In the genomic region with DNA sequence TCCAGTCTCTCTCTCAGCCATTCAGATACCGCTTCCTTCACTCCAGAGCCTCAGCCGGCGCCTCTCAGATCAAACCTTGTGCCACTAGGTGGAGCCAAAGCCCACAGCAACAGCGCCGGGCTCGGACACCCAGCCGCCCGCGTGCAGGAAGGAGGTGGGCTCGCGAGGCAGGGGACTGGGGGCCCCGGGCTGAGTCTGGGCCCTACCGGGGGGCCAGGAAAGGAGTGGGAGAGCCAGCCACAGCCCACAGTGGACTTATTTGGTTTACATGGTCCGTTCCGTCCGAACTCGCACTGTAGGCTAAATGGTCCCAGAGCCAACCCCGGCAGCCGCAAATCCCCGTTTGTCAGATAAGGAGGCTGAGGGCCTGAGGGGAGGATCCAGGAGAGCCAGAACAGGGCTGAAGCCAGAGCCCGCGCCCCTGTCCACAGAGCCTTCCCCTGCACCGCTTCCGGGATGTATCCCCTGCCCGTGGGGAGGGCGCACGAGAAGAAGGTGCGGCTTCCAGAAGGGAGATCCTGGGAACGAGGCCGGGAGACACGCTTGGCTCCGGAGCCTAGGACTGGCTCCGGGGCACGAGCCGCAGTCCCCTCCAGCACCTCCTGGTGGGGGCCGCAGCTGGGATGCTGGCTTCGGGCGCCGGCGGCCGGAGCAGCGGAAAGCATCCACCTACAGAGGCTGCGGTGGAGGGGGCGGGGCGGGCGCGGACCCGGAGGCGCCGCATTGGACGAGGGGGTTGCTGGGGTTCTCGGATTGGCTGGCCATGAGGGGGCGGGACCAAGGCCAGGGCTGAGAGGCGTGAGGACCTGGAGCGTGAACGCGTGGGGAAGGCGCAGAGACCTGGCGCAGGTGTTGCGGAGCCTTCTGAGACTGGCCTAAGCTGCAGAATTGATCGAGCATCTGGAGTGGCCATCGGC, we compare ENCODE assay signal across 1 cellular context.
A peak's percentile ranks its signal among the peaks of the same experiment; 100 is the strongest.
TF ChIP-seq lines count a peak whose summit lies in the region.

No MANE protein-coding gene starts in this region.

TF ChIP-seq in HEK293, 187 proteins besides CTCF, POLR2A, EP300 and RAD21 (continued from another document and continues in another):
- TF ChIP-seq, protein P1, sequence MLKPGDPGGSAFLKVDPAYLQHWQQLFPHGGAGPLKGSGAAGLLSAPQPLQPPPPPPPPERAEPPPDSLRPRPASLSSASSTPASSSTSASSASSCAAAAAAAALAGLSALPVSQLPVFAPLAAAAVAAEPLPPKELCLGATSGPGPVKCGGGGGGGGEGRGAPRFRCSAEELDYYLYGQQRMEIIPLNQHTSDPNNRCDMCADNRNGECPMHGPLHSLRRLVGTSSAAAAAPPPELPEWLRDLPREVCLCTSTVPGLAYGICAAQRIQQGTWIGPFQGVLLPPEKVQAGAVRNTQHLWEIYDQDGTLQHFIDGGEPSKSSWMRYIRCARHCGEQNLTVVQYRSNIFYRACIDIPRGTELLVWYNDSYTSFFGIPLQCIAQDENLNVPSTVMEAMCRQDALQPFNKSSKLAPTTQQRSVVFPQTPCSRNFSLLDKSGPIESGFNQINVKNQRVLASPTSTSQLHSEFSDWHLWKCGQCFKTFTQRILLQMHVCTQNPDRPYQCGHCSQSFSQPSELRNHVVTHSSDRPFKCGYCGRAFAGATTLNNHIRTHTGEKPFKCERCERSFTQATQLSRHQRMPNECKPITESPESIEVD (tag by site-specific recombination; IDR thresholded peaks at IDR 0.05) = no peak
- TF ChIP-seq, protein P2, sequence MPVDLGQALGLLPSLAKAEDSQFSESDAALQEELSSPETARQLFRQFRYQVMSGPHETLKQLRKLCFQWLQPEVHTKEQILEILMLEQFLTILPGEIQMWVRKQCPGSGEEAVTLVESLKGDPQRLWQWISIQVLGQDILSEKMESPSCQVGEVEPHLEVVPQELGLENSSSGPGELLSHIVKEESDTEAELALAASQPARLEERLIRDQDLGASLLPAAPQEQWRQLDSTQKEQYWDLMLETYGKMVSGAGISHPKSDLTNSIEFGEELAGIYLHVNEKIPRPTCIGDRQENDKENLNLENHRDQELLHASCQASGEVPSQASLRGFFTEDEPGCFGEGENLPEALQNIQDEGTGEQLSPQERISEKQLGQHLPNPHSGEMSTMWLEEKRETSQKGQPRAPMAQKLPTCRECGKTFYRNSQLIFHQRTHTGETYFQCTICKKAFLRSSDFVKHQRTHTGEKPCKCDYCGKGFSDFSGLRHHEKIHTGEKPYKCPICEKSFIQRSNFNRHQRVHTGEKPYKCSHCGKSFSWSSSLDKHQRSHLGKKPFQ (tag by site-specific recombination; IDR thresholded peaks at IDR 0.05) = 0 out of 2 replicates have a peak, but pooled peaks have one; percentile 26
- TF ChIP-seq ZNF239 (tag by site-specific recombination; IDR thresholded peaks at IDR 0.05) = no peak
- TF ChIP-seq, protein P3, sequence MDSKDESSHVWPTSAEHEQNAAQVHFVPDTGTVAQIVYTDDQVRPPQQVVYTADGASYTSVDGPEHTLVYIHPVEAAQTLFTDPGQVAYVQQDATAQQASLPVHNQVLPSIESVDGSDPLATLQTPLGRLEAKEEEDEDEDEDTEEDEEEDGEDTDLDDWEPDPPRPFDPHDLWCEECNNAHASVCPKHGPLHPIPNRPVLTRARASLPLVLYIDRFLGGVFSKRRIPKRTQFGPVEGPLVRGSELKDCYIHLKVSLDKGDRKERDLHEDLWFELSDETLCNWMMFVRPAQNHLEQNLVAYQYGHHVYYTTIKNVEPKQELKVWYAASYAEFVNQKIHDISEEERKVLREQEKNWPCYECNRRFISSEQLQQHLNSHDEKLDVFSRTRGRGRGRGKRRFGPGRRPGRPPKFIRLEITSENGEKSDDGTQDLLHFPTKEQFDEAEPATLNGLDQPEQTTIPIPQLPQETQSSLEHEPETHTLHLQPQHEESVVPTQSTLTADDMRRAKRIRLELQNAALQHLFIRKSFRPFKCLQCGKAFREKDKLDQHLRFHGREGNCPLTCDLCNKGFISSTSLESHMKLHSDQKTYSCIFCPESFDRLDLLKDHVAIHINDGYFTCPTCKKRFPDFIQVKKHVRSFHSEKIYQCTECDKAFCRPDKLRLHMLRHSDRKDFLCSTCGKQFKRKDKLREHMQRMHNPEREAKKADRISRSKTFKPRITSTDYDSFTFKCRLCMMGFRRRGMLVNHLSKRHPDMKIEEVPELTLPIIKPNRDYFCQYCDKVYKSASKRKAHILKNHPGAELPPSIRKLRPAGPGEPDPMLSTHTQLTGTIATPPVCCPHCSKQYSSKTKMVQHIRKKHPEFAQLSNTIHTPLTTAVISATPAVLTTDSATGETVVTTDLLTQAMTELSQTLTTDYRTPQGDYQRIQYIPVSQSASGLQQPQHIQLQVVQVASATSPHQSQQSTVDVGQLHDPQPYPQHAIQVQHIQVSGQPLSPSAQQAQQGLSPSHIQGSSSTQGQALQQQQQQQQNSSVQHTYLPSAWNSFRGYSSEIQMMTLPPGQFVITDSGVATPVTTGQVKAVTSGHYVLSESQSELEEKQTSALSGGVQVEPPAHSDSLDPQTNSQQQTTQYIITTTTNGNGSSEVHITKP (tag by site-specific recombination; IDR thresholded peaks at IDR 0.05) = peak; percentile 74
- no peak for TF ChIP-seq TCF7L2 (IDR thresholded peaks at IDR 0.05; ENCODE audit: borderline replicate concordance, low read depth, low read length)
- TF ChIP-seq, protein P4, sequence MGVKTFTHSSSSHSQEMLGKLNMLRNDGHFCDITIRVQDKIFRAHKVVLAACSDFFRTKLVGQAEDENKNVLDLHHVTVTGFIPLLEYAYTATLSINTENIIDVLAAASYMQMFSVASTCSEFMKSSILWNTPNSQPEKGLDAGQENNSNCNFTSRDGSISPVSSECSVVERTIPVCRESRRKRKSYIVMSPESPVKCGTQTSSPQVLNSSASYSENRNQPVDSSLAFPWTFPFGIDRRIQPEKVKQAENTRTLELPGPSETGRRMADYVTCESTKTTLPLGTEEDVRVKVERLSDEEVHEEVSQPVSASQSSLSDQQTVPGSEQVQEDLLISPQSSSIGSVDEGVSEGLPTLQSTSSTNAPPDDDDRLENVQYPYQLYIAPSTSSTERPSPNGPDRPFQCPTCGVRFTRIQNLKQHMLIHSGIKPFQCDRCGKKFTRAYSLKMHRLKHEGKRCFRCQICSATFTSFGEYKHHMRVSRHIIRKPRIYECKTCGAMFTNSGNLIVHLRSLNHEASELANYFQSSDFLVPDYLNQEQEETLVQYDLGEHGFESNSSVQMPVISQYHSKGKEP (tag by site-specific recombination; IDR thresholded peaks at IDR 0.05) = no peak
- TF ChIP-seq WT1 (tag by site-specific recombination; IDR thresholded peaks at IDR 0.05) = peak; percentile 46; the same call in 1 of the 2 replicates
- peak; percentile 93; the same call in 1 of the 2 replicates for TF ChIP-seq ZFP37 (tag by site-specific recombination; IDR thresholded peaks at IDR 0.05)
- TF ChIP-seq ZEB2 (tag by site-specific recombination; IDR thresholded peaks at IDR 0.05) = no peak
- no peak; the same call in 1 of the 2 replicates for TF ChIP-seq ZNF792 (tag by site-specific recombination; IDR thresholded peaks at IDR 0.05)
- no peak for TF ChIP-seq ZNF785 (tag by site-specific recombination; IDR thresholded peaks at IDR 0.05)
- no peak for TF ChIP-seq GLI2 (tag by site-specific recombination; IDR thresholded peaks at IDR 0.05; ENCODE audit: borderline replicate concordance, low read depth)
- TF ChIP-seq, protein P5, sequence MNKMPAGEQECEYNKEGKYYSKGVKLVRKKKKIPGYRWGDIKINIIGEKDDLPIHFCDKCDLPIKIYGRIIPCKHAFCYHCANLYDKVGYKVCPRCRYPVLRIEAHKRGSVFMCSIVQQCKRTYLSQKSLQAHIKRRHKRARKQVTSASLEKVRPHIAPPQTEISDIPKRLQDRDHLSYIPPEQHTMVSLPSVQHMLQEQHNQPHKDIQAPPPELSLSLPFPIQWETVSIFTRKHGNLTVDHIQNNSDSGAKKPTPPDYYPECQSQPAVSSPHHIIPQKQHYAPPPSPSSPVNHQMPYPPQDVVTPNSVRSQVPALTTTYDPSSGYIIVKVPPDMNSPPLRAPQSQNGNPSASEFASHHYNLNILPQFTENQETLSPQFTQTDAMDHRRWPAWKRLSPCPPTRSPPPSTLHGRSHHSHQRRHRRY (tag by site-specific recombination; IDR thresholded peaks at IDR 0.05) = no peak
- TF ChIP-seq GLI4 (tag by site-specific recombination; IDR thresholded peaks at IDR 0.05) = no peak
- TF ChIP-seq, protein P6, sequence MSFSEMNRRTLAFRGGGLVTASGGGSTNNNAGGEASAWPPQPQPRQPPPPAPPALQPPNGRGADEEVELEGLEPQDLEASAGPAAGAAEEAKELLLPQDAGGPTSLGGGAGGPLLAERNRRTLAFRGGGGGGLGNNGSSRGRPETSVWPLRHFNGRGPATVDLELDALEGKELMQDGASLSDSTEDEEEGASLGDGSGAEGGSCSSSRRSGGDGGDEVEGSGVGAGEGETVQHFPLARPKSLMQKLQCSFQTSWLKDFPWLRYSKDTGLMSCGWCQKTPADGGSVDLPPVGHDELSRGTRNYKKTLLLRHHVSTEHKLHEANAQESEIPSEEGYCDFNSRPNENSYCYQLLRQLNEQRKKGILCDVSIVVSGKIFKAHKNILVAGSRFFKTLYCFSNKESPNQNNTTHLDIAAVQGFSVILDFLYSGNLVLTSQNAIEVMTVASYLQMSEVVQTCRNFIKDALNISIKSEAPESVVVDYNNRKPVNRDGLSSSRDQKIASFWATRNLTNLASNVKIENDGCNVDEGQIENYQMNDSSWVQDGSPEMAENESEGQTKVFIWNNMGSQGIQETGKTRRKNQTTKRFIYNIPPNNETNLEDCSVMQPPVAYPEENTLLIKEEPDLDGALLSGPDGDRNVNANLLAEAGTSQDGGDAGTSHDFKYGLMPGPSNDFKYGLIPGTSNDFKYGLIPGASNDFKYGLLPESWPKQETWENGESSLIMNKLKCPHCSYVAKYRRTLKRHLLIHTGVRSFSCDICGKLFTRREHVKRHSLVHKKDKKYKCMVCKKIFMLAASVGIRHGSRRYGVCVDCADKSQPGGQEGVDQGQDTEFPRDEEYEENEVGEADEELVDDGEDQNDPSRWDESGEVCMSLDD (tag by site-specific recombination; IDR thresholded peaks at IDR 0.05) = peak; percentile 84
- peak; percentile 40; the same call in 1 of the 2 replicates for TF ChIP-seq SCRT2 (tag by site-specific recombination; IDR thresholded peaks at IDR 0.05)
- TF ChIP-seq ZNF776 (tag by site-specific recombination; IDR thresholded peaks at IDR 0.05; ENCODE audit: borderline replicate concordance) = no peak
- TF ChIP-seq, protein P7, sequence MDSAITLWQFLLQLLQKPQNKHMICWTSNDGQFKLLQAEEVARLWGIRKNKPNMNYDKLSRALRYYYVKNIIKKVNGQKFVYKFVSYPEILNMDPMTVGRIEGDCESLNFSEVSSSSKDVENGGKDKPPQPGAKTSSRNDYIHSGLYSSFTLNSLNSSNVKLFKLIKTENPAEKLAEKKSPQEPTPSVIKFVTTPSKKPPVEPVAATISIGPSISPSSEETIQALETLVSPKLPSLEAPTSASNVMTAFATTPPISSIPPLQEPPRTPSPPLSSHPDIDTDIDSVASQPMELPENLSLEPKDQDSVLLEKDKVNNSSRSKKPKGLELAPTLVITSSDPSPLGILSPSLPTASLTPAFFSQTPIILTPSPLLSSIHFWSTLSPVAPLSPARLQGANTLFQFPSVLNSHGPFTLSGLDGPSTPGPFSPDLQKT (IDR thresholded peaks at IDR 0.05; ENCODE audit: borderline replicate concordance, low read depth, low read length) = no peak
- no peak for TF ChIP-seq FEZF1 (tag by site-specific recombination; IDR thresholded peaks at IDR 0.05)
- TF ChIP-seq ZBTB20 (tag by site-specific recombination; IDR thresholded peaks at IDR 0.05) = peak; percentile 95
- TF ChIP-seq, protein P8, sequence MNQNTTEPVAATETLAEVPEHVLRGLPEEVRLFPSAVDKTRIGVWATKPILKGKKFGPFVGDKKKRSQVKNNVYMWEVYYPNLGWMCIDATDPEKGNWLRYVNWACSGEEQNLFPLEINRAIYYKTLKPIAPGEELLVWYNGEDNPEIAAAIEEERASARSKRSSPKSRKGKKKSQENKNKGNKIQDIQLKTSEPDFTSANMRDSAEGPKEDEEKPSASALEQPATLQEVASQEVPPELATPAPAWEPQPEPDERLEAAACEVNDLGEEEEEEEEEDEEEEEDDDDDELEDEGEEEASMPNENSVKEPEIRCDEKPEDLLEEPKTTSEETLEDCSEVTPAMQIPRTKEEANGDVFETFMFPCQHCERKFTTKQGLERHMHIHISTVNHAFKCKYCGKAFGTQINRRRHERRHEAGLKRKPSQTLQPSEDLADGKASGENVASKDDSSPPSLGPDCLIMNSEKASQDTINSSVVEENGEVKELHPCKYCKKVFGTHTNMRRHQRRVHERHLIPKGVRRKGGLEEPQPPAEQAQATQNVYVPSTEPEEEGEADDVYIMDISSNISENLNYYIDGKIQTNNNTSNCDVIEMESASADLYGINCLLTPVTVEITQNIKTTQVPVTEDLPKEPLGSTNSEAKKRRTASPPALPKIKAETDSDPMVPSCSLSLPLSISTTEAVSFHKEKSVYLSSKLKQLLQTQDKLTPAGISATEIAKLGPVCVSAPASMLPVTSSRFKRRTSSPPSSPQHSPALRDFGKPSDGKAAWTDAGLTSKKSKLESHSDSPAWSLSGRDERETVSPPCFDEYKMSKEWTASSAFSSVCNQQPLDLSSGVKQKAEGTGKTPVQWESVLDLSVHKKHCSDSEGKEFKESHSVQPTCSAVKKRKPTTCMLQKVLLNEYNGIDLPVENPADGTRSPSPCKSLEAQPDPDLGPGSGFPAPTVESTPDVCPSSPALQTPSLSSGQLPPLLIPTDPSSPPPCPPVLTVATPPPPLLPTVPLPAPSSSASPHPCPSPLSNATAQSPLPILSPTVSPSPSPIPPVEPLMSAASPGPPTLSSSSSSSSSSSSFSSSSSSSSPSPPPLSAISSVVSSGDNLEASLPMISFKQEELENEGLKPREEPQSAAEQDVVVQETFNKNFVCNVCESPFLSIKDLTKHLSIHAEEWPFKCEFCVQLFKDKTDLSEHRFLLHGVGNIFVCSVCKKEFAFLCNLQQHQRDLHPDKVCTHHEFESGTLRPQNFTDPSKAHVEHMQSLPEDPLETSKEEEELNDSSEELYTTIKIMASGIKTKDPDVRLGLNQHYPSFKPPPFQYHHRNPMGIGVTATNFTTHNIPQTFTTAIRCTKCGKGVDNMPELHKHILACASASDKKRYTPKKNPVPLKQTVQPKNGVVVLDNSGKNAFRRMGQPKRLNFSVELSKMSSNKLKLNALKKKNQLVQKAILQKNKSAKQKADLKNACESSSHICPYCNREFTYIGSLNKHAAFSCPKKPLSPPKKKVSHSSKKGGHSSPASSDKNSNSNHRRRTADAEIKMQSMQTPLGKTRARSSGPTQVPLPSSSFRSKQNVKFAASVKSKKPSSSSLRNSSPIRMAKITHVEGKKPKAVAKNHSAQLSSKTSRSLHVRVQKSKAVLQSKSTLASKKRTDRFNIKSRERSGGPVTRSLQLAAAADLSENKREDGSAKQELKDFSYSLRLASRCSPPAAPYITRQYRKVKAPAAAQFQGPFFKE (tag by site-specific recombination; IDR thresholded peaks at IDR 0.05; ENCODE audit: borderline replicate concordance) = no peak
- TF ChIP-seq ZNF169 (tag by site-specific recombination; IDR thresholded peaks at IDR 0.05) = no peak
- no peak for TF ChIP-seq HOXC10 (CRISPR knock-in tag; IDR thresholded peaks at IDR 0.05)
- TF ChIP-seq, protein P9, sequence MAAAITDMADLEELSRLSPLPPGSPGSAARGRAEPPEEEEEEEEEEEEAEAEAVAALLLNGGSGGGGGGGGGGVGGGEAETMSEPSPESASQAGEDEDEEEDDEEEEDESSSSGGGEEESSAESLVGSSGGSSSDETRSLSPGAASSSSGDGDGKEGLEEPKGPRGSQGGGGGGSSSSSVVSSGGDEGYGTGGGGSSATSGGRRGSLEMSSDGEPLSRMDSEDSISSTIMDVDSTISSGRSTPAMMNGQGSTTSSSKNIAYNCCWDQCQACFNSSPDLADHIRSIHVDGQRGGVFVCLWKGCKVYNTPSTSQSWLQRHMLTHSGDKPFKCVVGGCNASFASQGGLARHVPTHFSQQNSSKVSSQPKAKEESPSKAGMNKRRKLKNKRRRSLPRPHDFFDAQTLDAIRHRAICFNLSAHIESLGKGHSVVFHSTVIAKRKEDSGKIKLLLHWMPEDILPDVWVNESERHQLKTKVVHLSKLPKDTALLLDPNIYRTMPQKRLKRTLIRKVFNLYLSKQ (tag by site-specific recombination; IDR thresholded peaks at IDR 0.05; ENCODE audit: borderline replicate concordance) = no peak
